In the genomic region with DNA sequence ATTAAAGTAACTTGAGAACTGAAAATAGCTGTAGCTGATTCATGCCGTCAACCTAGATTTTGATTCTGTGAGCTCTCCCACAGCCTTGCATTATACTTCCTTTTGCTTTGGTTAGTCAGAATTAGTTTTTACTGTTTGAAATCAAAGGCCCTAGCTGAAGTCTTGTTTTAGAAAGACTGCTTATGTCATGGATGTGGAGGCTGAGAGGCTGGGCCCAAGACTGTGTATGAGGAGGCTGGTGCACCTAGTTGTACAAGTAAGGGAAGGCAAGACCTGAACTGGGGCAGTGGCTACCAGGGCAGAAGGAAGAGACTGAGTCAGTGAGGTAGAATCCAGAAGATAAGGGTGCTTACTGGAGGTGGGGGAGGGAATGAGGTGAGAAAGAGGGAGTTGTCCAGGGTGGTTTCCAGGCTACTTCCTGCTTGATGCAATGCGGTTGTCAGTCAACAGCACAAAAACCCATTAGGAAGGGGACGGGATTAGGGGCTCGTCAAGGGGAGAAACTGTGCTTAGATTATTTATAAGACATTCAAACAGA, we compare ENCODE assay signal across 20 cellular contexts.
DNase-seq lines count a peak whose midpoint lies in the region; ATAC-seq and TF ChIP-seq lines count a peak whose summit lies in the region.
"Had no signal": no experiment of that assay in that cellular context is flagged by ENCODE, and none has a peak within 500 bp of the region (broad histone marks: within the 10 kb centered on the region; RNA-seq: fewer than 3 reads in every experiment).

No MANE protein-coding gene starts in this region.

- H3K4me3 ChIP-seq in endodermal cell (ENCODE audit: low read length) (no peak overlapping the region), mucosa of descending colon (no peak overlapping the region), foreskin fibroblast (ENCODE audit: low read depth in 1 of 2, low read length in 2 of 2) (no peak overlapping the region)
- H3K4me3 ChIP-seq: A549 had no signal

- DNase-seq in activated T-cell treated with anti-CD3 and anti-CD28 coated beads, Interleukin-2, amount 50 U/mL, for 72 hours = no peak
- no peak for DNase-seq in activated T-cell treated with anti-CD3 and anti-CD28 coated beads, Interleukin-2, amount 50 U/mL, for 4 hours
- DNase-seq in HPDE6-E6E7 (ENCODE audit: extremely low spot score) (peak; percentile 13), endodermal cell (peak; percentile 40), mucosa of descending colon (no peak), foreskin fibroblast (no peak), amygdala (lab: John Stamatoyannopoulos, UW) (no peak)
- DNase-seq: GF-D8, KG1, NCI-H1092 treated with DMSO at 0.1 percent for 48 hours, NCI-H1436 treated with DMSO at 0.1 percent for 48 hours, NCI-H2029, NCI-H2227 treated with DMSO at 0.1 percent for 48 hours, NCI-H510A, NCI-H748 treated with DMSO at 0.1 percent for 48 hours had no signal

- no peak overlapping the region for H3K27ac ChIP-seq in endodermal cell (ENCODE audit: low read depth, low read length)
- H3K27ac ChIP-seq: A549, HL-60 had no signal

- H3K9ac ChIP-seq in endodermal cell (ENCODE audit: extremely low read depth, low read length, poor library complexity, severe bottlenecking) = no peak overlapping the region

- ATAC-seq in activated T-cell treated with anti-CD3 and anti-CD28 coated beads, Interleukin-2, amount 50 U/mL, for 72 hours (replicated peaks in 1 of 2) = no peak
- no peak for ATAC-seq in activated T-cell treated with anti-CD3 and anti-CD28 coated beads, Interleukin-2, amount 50 U/mL, for 4 hours
- ATAC-seq in mucosa of descending colon (peak; percentile 32), HG03097 (IDR thresholded peaks at IDR 0.05; ENCODE audit: low FRiP score, unreplicated experiment) (no peak)
- ATAC-seq: A549 had no signal

- no peak overlapping the region for H3K4me3 Mint-ChIP-seq in activated T-cell treated with anti-CD3 and anti-CD28 coated beads, Interleukin-2, amount 50 U/mL, for 72 hours
- no peak overlapping the region for H3K4me3 Mint-ChIP-seq in activated T-cell treated with anti-CD3 and anti-CD28 coated beads, Interleukin-2, amount 50 U/mL, for 4 hours
- no peak overlapping the region for H3K4me3 Mint-ChIP-seq in endodermal cell
- H3K4me3 Mint-ChIP-seq: B cell, CD14-positive monocyte had no signal

- peaks cover 12% of the 10 kb centered on the region for H3K27me3 Mint-ChIP-seq in activated T-cell treated with anti-CD3 and anti-CD28 coated beads, Interleukin-2, amount 50 U/mL, for 72 hours (ENCODE audit: low read depth)
- H3K27me3 Mint-ChIP-seq in activated T-cell treated with anti-CD3 and anti-CD28 coated beads, Interleukin-2, amount 50 U/mL, for 4 hours (ENCODE audit: low read depth) = no peaks in the 10 kb centered on the region
- H3K27me3 Mint-ChIP-seq in endodermal cell (ENCODE audit: insufficient read depth) = no peaks in the 10 kb centered on the region

- H3K9me3 ChIP-seq in endodermal cell (ENCODE audit: control insufficient read depth, low read length) (no peaks in the 10 kb centered on the region), mucosa of descending colon (no peaks in the 10 kb centered on the region)
- H3K9me3 ChIP-seq: A549 had no signal

- WGBS in endodermal cell (ENCODE audit: insufficient coverage in 1 of 2, insufficient read length in 1 of 2), 2 experiments = 88% methylated on average over 2 of the region's 4 CpGs; no CpG with 5 or more reads in 1 of the 2 experiments

- H3K27me3 ChIP-seq in endodermal cell (ENCODE audit: control insufficient read depth, insufficient read depth, low read length, poor library complexity, severe bottlenecking) = no peaks in the 10 kb centered on the region

- TF ChIP-seq CTCF in endodermal cell (conservative IDR thresholded peaks at IDR 0.05) = no peak
- TF ChIP-seq CTCF in mucosa of descending colon (IDR thresholded peaks at IDR 0.05) = no peak
- TF ChIP-seq CTCF in foreskin fibroblast (IDR thresholded peaks at IDR 0.05; ENCODE audit: low read depth, low read length) = no peak

- H3K36me3 Mint-ChIP-seq in activated T-cell treated with anti-CD3 and anti-CD28 coated beads, Interleukin-2, amount 50 U/mL, for 72 hours (ENCODE audit: insufficient read depth in 2 of 2) = no peaks in the 10 kb centered on the region
- no peaks in the 10 kb centered on the region for H3K36me3 Mint-ChIP-seq in activated T-cell treated with anti-CD3 and anti-CD28 coated beads, Interleukin-2, amount 50 U/mL, for 4 hours (ENCODE audit: insufficient read depth)
- no peaks in the 10 kb centered on the region for H3K36me3 Mint-ChIP-seq in endodermal cell (ENCODE audit: low read depth)
- H3K36me3 Mint-ChIP-seq: CD14-positive monocyte had no signal

- H3K4me1 ChIP-seq in endodermal cell (ENCODE audit: control insufficient read depth, insufficient read depth, low read length) (no peaks in the 10 kb centered on the region), mucosa of descending colon (ENCODE audit: low read depth) (no peaks in the 10 kb centered on the region)
- H3K4me1 ChIP-seq: A549 had no signal

- H3K27ac Mint-ChIP-seq in activated T-cell treated with anti-CD3 and anti-CD28 coated beads, Interleukin-2, amount 50 U/mL, for 72 hours = peak overlapping the region; percentile 42
- H3K27ac Mint-ChIP-seq in endodermal cell = no peak overlapping the region
- H3K27ac Mint-ChIP-seq: B cell, CD14-positive monocyte had no signal

- intact Hi-C loops in mucosa of descending colon (cut with DNase I, micrococcal nuclease) = no loop called here

- H3K36me3 ChIP-seq in endodermal cell (ENCODE audit: control insufficient read depth, insufficient read depth, low read length) = no peaks in the 10 kb centered on the region
- H3K36me3 ChIP-seq in mucosa of descending colon (ENCODE audit: low read depth) = no peaks in the 10 kb centered on the region

- H3K4me1 Mint-ChIP-seq in activated T-cell treated with anti-CD3 and anti-CD28 coated beads, Interleukin-2, amount 50 U/mL, for 72 hours (ENCODE audit: low read depth) = peaks cover 13% of the 10 kb centered on the region
- H3K4me1 Mint-ChIP-seq in activated T-cell treated with anti-CD3 and anti-CD28 coated beads, Interleukin-2, amount 50 U/mL, for 4 hours (ENCODE audit: low read depth) = peaks cover 19% of the 10 kb centered on the region
- H3K4me1 Mint-ChIP-seq in endodermal cell = peaks cover 14% of the 10 kb centered on the region

- no peaks in the 10 kb centered on the region for H3K9me3 Mint-ChIP-seq in activated T-cell treated with anti-CD3 and anti-CD28 coated beads, Interleukin-2, amount 50 U/mL, for 72 hours
- no peaks in the 10 kb centered on the region for H3K9me3 Mint-ChIP-seq in activated T-cell treated with anti-CD3 and anti-CD28 coated beads, Interleukin-2, amount 50 U/mL, for 4 hours
- H3K9me3 Mint-ChIP-seq in endodermal cell = peaks cover 68% of the 10 kb centered on the region
- H3K9me3 Mint-ChIP-seq: CD14-positive monocyte had no signal

Comparison
In these comparisons a context has a peak if more than half of its experiments do, and no peak if none do; other contexts are left out.
1. DNase-seq: peak in HPDE6-E6E7 (single experiment) and endodermal cell (single experiment); none in activated T-cell treated with anti-CD3 and anti-CD28 coated beads, Interleukin-2, amount 50 U/mL, for 72 hours (0 of 2), activated T-cell treated with anti-CD3 and anti-CD28 coated beads, Interleukin-2, amount 50 U/mL, for 4 hours (single experiment), mucosa of descending colon (0 of 3), foreskin fibroblast (0 of 2) and amygdala (0 of 56).